In the genomic region with DNA sequence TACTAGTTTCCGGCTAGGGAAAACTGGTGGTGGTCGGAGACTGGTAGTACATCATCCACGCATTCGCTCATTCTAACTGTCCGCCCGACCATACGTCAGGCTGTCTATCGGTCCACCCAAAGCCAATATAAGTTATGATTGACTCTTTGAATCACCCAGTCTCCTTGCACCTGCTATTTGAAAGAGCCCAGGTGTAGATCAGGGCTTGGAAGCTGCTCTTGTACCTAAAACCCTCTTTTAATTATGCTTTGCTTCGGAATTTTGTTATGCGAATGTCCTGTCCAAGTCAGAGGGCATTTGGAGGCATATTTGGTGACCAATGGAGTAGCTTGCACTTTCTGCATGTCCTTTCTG, we compare ENCODE assay signal across 3 cellular contexts.
TF ChIP-seq lines count a peak whose summit lies in the region.

No MANE protein-coding gene starts in this region.

TF ChIP-seq in HEK293T, 16 proteins besides CTCF, POLR2A, EP300 and RAD21 (continued from another document):
- TF ChIP-seq, protein P1, sequence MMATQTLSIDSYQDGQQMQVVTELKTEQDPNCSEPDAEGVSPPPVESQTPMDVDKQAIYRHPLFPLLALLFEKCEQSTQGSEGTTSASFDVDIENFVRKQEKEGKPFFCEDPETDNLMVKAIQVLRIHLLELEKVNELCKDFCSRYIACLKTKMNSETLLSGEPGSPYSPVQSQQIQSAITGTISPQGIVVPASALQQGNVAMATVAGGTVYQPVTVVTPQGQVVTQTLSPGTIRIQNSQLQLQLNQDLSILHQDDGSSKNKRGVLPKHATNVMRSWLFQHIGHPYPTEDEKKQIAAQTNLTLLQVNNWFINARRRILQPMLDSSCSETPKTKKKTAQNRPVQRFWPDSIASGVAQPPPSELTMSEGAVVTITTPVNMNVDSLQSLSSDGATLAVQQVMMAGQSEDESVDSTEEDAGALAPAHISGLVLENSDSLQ (IDR thresholded peaks at IDR 0.05) = 0 out of 2 replicates have a peak, but pooled peaks have one; percentile 24
TF ChIP-seq in HEK293T: peak in this region for 1.

TF ChIP-seq in H1, 55 proteins besides CTCF, POLR2A, EP300 and RAD21:
- TF ChIP-seq, protein P2, sequence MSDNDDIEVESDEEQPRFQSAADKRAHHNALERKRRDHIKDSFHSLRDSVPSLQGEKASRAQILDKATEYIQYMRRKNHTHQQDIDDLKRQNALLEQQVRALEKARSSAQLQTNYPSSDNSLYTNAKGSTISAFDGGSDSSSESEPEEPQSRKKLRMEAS (IDR thresholded peaks at IDR 0.05) = no peak
- TF ChIP-seq, protein P3, sequence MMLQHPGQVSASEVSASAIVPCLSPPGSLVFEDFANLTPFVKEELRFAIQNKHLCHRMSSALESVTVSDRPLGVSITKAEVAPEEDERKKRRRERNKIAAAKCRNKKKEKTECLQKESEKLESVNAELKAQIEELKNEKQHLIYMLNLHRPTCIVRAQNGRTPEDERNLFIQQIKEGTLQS (IDR thresholded peaks at IDR 0.05; ENCODE audit: insufficient read depth, low read depth, low read length) = no peak
- TF ChIP-seq TCF12 (IDR thresholded peaks at IDR 0.05; ENCODE audit: low read depth, low read length) = 0 out of 2 replicates have a peak, but pooled peaks have one; percentile 31

TF ChIP-seq in neural cell, 6 proteins besides CTCF, POLR2A, EP300 and RAD21:
- TF ChIP-seq REST (IDR thresholded peaks at IDR 0.05; ENCODE audit: borderline replicate concordance) = no peak
- no peak for TF ChIP-seq EZH2 (IDR thresholded peaks at IDR 0.05; ENCODE audit: borderline replicate concordance, insufficient read depth, low read length, poor library complexity, severe bottlenecking)
- no peak for TF ChIP-seq POLR2AphosphoS5 (IDR thresholded peaks at IDR 0.05)
- no peak for TF ChIP-seq TAF1 (IDR thresholded peaks at IDR 0.05; ENCODE audit: low read depth)
- TF ChIP-seq SMC3 (conservative IDR thresholded peaks at IDR 0.05; ENCODE audit: poor library complexity) = no peak
- TF ChIP-seq MXI1 (conservative IDR thresholded peaks at IDR 0.05; ENCODE audit: poor library complexity, severe bottlenecking) = no peak
